ENCODE assay signal across 20 cellular contexts in the genomic region with DNA sequence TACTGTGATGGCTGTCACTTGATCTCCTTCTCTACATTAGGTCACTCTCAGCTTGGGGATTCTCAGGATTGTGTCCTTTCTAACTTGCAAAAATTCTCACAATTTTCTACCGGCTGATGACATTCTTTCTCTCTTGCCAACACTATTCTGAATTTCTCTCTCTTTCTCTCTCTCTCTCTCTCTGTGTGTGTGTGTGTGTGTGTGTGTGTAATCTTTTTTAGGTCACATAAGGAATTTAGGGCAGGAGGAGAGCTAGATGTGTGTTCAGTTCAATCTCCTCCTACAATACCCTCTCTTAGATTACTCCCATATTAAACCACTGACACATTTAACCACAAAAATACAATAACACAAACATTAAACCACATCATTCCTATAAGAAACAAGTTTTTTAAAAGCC.
DNase-seq lines count a peak whose midpoint lies in the region; ATAC-seq and TF ChIP-seq lines count a peak whose summit lies in the region.
"Had no signal": no experiment of that assay in that cellular context is flagged by ENCODE, and none has a peak within 500 bp of the region (broad histone marks: within the 10 kb centered on the region; RNA-seq: fewer than 3 reads in every experiment).

No MANE protein-coding gene starts in this region.

- no peaks in the 10 kb centered on the region for H3K79me2 ChIP-seq in trophoblast cell (ENCODE audit: control insufficient read depth, insufficient read depth, low read length, poor library complexity)

- H2AK5ac ChIP-seq in trophoblast cell (ENCODE audit: low read length), result no peak overlapping the region

- ATAC-seq in foreskin keratinocyte (no peak), HG03571 (IDR thresholded peaks at IDR 0.05; ENCODE audit: unreplicated experiment) (no peak)
- ATAC-seq: activated naive CD8-positive, alpha-beta T cell treated with anti-CD3 and anti-CD28 coated beads, Interleukin-2, amount 50 U/mL, for 24 hours; activated T-helper 17 cell treated with anti-CD3 and anti-CD28 coated beads, Interleukin-2, amount 50 U/mL, for 72 hours; effector memory CD8-positive, alpha-beta T cell; left colon had no signal

- no peaks in the 10 kb centered on the region for H3K9me3 ChIP-seq in trophoblast cell (ENCODE audit: insufficient read depth, low read depth, low read length)
- H3K9me3 ChIP-seq: thyroid gland had no signal

- no peak overlapping the region for H3K18ac ChIP-seq in trophoblast cell (ENCODE audit: low read length)

- intact Hi-C loops in Calu3 (cut with micrococcal nuclease; ENCODE audit: unreplicated experiment), result no loop called here

- H3K79me1 ChIP-seq in trophoblast cell (ENCODE audit: low read length), result no peaks in the 10 kb centered on the region

- no peak overlapping the region for H4K91ac ChIP-seq in trophoblast cell (ENCODE audit: low read depth, low read length)

- no peak overlapping the region for H3K14ac ChIP-seq in trophoblast cell (ENCODE audit: low read length)

- no peak overlapping the region for H2BK5ac ChIP-seq in trophoblast cell (ENCODE audit: low read depth, low read length, poor library complexity)

- no peak overlapping the region for H3K9ac ChIP-seq in trophoblast cell (ENCODE audit: low read length)

- H3K23ac ChIP-seq in trophoblast cell (ENCODE audit: low read length), result no peak overlapping the region

- no peak overlapping the region for H2BK12ac ChIP-seq in trophoblast cell (ENCODE audit: low read length)

- BruUV-seq in Calu3 (replicated peaks; lab: Mats Ljungman, UMichigan), result no TSS peak

- H3K4me1 ChIP-seq in foreskin keratinocyte (peaks cover 27% of the 10 kb centered on the region), trophoblast cell (ENCODE audit: control insufficient read depth in 1 of 2, insufficient read depth in 2 of 2, low read length in 2 of 2) (no peaks in the 10 kb centered on the region)
- H3K4me1 ChIP-seq: thyroid gland had no signal

- POLR2A ChIA-PET in AG04449 (lab: Yijun Ruan, JAX), result interaction anchor here (0.6 to 1.4 kb wide), 8 partner anchors 15 to 448 kb away, joined by 3 to 18 read pairs (median 3); a partner anchor contains a TSS

- H3K4me1 Mint-ChIP-seq in Calu3 (ENCODE audit: low read depth, unreplicated experiment), result no peaks in the 10 kb centered on the region
- H3K4me1 Mint-ChIP-seq: activated T-helper 17 cell treated with anti-CD3 and anti-CD28 coated beads, Interleukin-2, amount 50 U/mL, for 72 hours; CD4-positive, alpha-beta memory T cell; neural crest cell had no signal

- H3K27me3 ChIP-seq in foreskin keratinocyte (no peaks in the 10 kb centered on the region), trophoblast cell (ENCODE audit: insufficient read depth, low read length) (no peaks in the 10 kb centered on the region)
- H3K27me3 ChIP-seq: thyroid gland had no signal

- peak; percentile 88 for DNase-seq in AG04449 (ENCODE audit: low read depth, low spot score)
- peak; percentile 89 for DNase-seq in HCEC 1CT
- peak; percentile 51 for DNase-seq in astrocyte of the cerebellum (ENCODE audit: low read depth)
- DNase-seq in foreskin keratinocyte, result peak; percentile 37 to 40
- no peak for DNase-seq in trophoblast cell
- no peak for DNase-seq in NCI-H2107 (lab: John Stamatoyannopoulos, UW)
- no peak for DNase-seq in Calu3
- DNase-seq: activated CD4-positive, alpha-beta T cell treated with anti-CD3 and anti-CD28 coated beads for 1 hour; activated naive CD8-positive, alpha-beta T cell treated with anti-CD3 and anti-CD28 coated beads, Interleukin-2, amount 50 U/mL, for 24 hours; CD4-positive, alpha-beta memory T cell; DND-41; effector memory CD8-positive, alpha-beta T cell; H7; KBM-7; left colon; midbrain; thyroid gland had no signal

- H4K8ac ChIP-seq in trophoblast cell (ENCODE audit: low read depth, low read length), result no peak overlapping the region

- H2BK120ac ChIP-seq in trophoblast cell (ENCODE audit: insufficient read depth, low read length, poor library complexity), result no peak overlapping the region

- H3K36me3 Mint-ChIP-seq in Calu3 (ENCODE audit: insufficient read depth, unreplicated experiment), result no peaks in the 10 kb centered on the region
- H3K36me3 Mint-ChIP-seq: CD4-positive, alpha-beta memory T cell had no signal

- no peak overlapping the region for H3K27ac Mint-ChIP-seq in Calu3 (ENCODE audit: unreplicated experiment)
- H3K27ac Mint-ChIP-seq: activated naive CD8-positive, alpha-beta T cell treated with anti-CD3 and anti-CD28 coated beads, Interleukin-2, amount 50 U/mL, for 24 hours; activated T-helper 17 cell treated with anti-CD3 and anti-CD28 coated beads, Interleukin-2, amount 50 U/mL, for 72 hours; CD4-positive, alpha-beta memory T cell; effector memory CD8-positive, alpha-beta T cell had no signal

- CTCF ChIA-PET in AG04449 (lab: Yijun Ruan, JAX), result interaction anchor here (0.8 to 1.4 kb wide), 3 partner anchors 61 to 486 kb away, joined by 3 read pairs; no protein-coding TSS in a partner anchor
- CTCF ChIA-PET in Calu3 (lab: Charles Lee), result no interaction called here

- in situ Hi-C loops in astrocyte of the cerebellum (cut with HindIII; ENCODE audit: low sequenced_read_pairs), result no loop called here

- H2AFZ ChIP-seq in trophoblast cell (ENCODE audit: insufficient read depth, low read length, poor library complexity), result no peak overlapping the region

- H3K4me3 Mint-ChIP-seq in Calu3 (ENCODE audit: low read depth, unreplicated experiment), result no peak overlapping the region
- H3K4me3 Mint-ChIP-seq: activated naive CD8-positive, alpha-beta T cell treated with anti-CD3 and anti-CD28 coated beads, Interleukin-2, amount 50 U/mL, for 24 hours; activated T-helper 17 cell treated with anti-CD3 and anti-CD28 coated beads, Interleukin-2, amount 50 U/mL, for 72 hours; CD4-positive, alpha-beta memory T cell; effector memory CD8-positive, alpha-beta T cell; neural crest cell had no signal

- no peak overlapping the region for H3K4ac ChIP-seq in trophoblast cell (ENCODE audit: low read depth, low read length)

- no CpG with 5 or more reads among the region's 1 CpG for WGBS in trophoblast cell (ENCODE audit: extremely low coverage, insufficient coverage, insufficient read length)

- H3K4me3 ChIP-seq in AG04449 (ENCODE audit: low read depth, low read length), result no peak overlapping the region
- no peak overlapping the region for H3K4me3 ChIP-seq in astrocyte of the cerebellum (ENCODE audit: low read depth, low read length)
- H3K4me3 ChIP-seq in trophoblast cell (ENCODE audit: low read depth, low read length), result no peak overlapping the region
- H3K4me3 ChIP-seq: thyroid gland had no signal

- H3K36me3 ChIP-seq in trophoblast cell (ENCODE audit: control insufficient read depth in 1 of 2, insufficient read depth in 2 of 2, low read length in 2 of 2), result no peaks in the 10 kb centered on the region
- H3K36me3 ChIP-seq: thyroid gland had no signal

- H3K27ac ChIP-seq in foreskin keratinocyte (peak overlapping the region; percentile 17), trophoblast cell (ENCODE audit: low read depth, low read length) (no peak overlapping the region)
- H3K27ac ChIP-seq: thyroid gland had no signal

- no peak overlapping the region for H4K12ac ChIP-seq in trophoblast cell (ENCODE audit: low read depth, low read length)

- H3K27me3 Mint-ChIP-seq in Calu3 (ENCODE audit: unreplicated experiment), result no peaks in the 10 kb centered on the region
- H3K27me3 Mint-ChIP-seq: effector memory CD8-positive, alpha-beta T cell had no signal

- H3K4me2 ChIP-seq in trophoblast cell (ENCODE audit: low read length), result no peak overlapping the region

- no peaks in the 10 kb centered on the region for H3K9me3 Mint-ChIP-seq in Calu3 (ENCODE audit: low read depth, unreplicated experiment)
- H3K9me3 Mint-ChIP-seq: activated naive CD8-positive, alpha-beta T cell treated with anti-CD3 and anti-CD28 coated beads, Interleukin-2, amount 50 U/mL, for 24 hours; activated T-helper 17 cell treated with anti-CD3 and anti-CD28 coated beads, Interleukin-2, amount 50 U/mL, for 72 hours; effector memory CD8-positive, alpha-beta T cell; neural crest cell had no signal

- TF ChIP-seq CTCF in AG04449 (IDR thresholded peaks at IDR 0.05; ENCODE audit: insufficient read depth, low read length, missing control alignments) (no peak), astrocyte of the cerebellum (IDR thresholded peaks at IDR 0.05; ENCODE audit: low read depth, low read length, missing control alignments) (no peak), foreskin keratinocyte (conservative IDR thresholded peaks at IDR 0.05) (no peak), Calu3 (IDR thresholded peaks at IDR 0.05; ENCODE audit: unreplicated experiment) (no peak)

Comparison
In these comparisons a context has a peak if more than half of its experiments do, and no peak if none do; other contexts are left out.
1. DNase-seq: peak in AG04449 (single experiment), HCEC 1CT (single experiment), astrocyte of the cerebellum (single experiment) and foreskin keratinocyte (2 of 2); none in trophoblast cell (0 of 2), NCI-H2107 (single experiment) and Calu3 (single experiment).